In genomic region chr16:1505912-1506311, GRCh38 we compare ENCODE assay signal across 30 cellular contexts. TPM values are rescaled to one million over a fixed set of nuclear protein-coding genes. Genes with fewer than 3 reads are reported as not detected.
DNase-seq lines count a peak whose midpoint lies in the region; ATAC-seq and TF ChIP-seq lines count a peak whose summit lies in the region.
"Had no signal": no experiment of that assay in that cellular context is flagged by ENCODE, and none has a peak within 500 bp of the region (broad histone marks: within the 10 kb centered on the region; RNA-seq: fewer than 3 reads in every experiment).

No MANE protein-coding gene starts in this region.

- H3K23ac ChIP-seq in neuronal stem cell (ENCODE audit: low read depth, low read length, poor library complexity): no peak overlapping the region

- intact Hi-C loops in Right ventricle myocardium inferior (cut with DNase I): no loop called here
- intact Hi-C loops in left cardiac atrium (cut with DNase I): no loop called here
- intact Hi-C loops in upper lobe of right lung (cut with DNase I): no loop called here

- no peaks in the 10 kb centered on the region for H3K27me3 Mint-ChIP-seq in central memory CD8-positive, alpha-beta T cell
- H3K27me3 Mint-ChIP-seq: B cell; CD4-positive, alpha-beta memory T cell; CD4-positive, CD25-positive, alpha-beta regulatory T cell; CD8-positive, alpha-beta memory T cell had no signal

- WGBS in neuronal stem cell (ENCODE audit: extremely low coverage in 2 of 2, insufficient read length in 2 of 2, insufficient replicate concordance in 1 of 2), 2 donors: no CpG with 5 or more reads among the region's 22 CpGs

- H3K36me3 Mint-ChIP-seq in central memory CD8-positive, alpha-beta T cell (ENCODE audit: insufficient read depth): peaks cover 10% of the 10 kb centered on the region
- peaks cover 28% of the 10 kb centered on the region for H3K36me3 Mint-ChIP-seq in stimulated activated effector memory CD8-positive, alpha-beta T cell treated with anti-CD3 and anti-CD28 coated beads, Interleukin-12 subunit alpha, Interleukin-12 subunit beta, amount 100 ng/mL, for 72 hours
- H3K36me3 Mint-ChIP-seq: CD4-positive, CD25-positive, alpha-beta regulatory T cell had no signal

- no peak overlapping the region for H3K4me2 ChIP-seq in neuronal stem cell (ENCODE audit: insufficient read depth, low read length, poor library complexity, severe bottlenecking)
- H3K4me2 ChIP-seq: A549; BLaER1 treated with 17β-estradiol and CSF1 and Interleukin-3, amounts not matched to agents 10 nM and 100 nM had no signal

- H3K9me3 Mint-ChIP-seq in central memory CD8-positive, alpha-beta T cell: no peaks in the 10 kb centered on the region
- no peaks in the 10 kb centered on the region for H3K9me3 Mint-ChIP-seq in stimulated activated effector memory CD8-positive, alpha-beta T cell treated with anti-CD3 and anti-CD28 coated beads, Interleukin-12 subunit alpha, Interleukin-12 subunit beta, amount 100 ng/mL, for 72 hours
- H3K9me3 Mint-ChIP-seq: CD4-positive, alpha-beta memory T cell; CD4-positive, CD25-positive, alpha-beta regulatory T cell; CD8-positive, alpha-beta memory T cell had no signal

- no peak overlapping the region for H4K91ac ChIP-seq in neuronal stem cell (ENCODE audit: low read depth, low read length, poor library complexity)

- H3K4me1 ChIP-seq in neuronal stem cell (ENCODE audit: control insufficient read depth in 2 of 2, insufficient read depth in 1 of 2, low read depth in 1 of 2, low read length in 2 of 2) (no peaks in the 10 kb centered on the region), upper lobe of right lung (peaks cover 4% of the 10 kb centered on the region)
- H3K4me1 ChIP-seq: A549 had no signal

- no peak overlapping the region for H2AK5ac ChIP-seq in neuronal stem cell (ENCODE audit: low read depth, low read length)

- no peak overlapping the region for H2BK120ac ChIP-seq in neuronal stem cell (ENCODE audit: low read depth, low read length)

- no peak for TF ChIP-seq CTCF in upper lobe of right lung (IDR thresholded peaks at IDR 0.05)

- no peak overlapping the region for H3K4me3 ChIP-seq in neuronal stem cell (ENCODE audit: low read length in 2 of 2)
- H3K4me3 ChIP-seq in upper lobe of right lung: no peak overlapping the region
- H3K4me3 ChIP-seq: A549; BLaER1 treated with 17β-estradiol and CSF1 and Interleukin-3, amounts not matched to agents 10 nM and 100 nM; GM12878 had no signal

- H2BK12ac ChIP-seq in neuronal stem cell (ENCODE audit: low read length): no peak overlapping the region

- no peak overlapping the region for H2BK5ac ChIP-seq in neuronal stem cell (ENCODE audit: low read length)

- H3K36me3 ChIP-seq in neuronal stem cell (replicated peaks in 1 of 2; ENCODE audit: control insufficient read depth in 2 of 2, insufficient read depth in 2 of 2, low read length in 2 of 2): peaks cover 43 to 87% of the 10 kb centered on the region in 2 donors
- H3K36me3 ChIP-seq in upper lobe of right lung: peaks cover 27% of the 10 kb centered on the region

- H3K14ac ChIP-seq in neuronal stem cell (ENCODE audit: low read length): peak overlapping the region; percentile 63

- H3K27ac ChIP-seq in neuronal stem cell (replicated peaks; ENCODE audit: low read length) (no peak overlapping the region), upper lobe of right lung (no peak overlapping the region)
- H3K27ac ChIP-seq: 22Rv1; A549; BLaER1 treated with 17β-estradiol and CSF1 and Interleukin-3, amounts not matched to agents 10 nM and 100 nM had no signal

- no peak overlapping the region for H3K9ac ChIP-seq in neuronal stem cell (ENCODE audit: low read depth, low read length, poor library complexity)
- H3K9ac ChIP-seq: BLaER1 treated with 17β-estradiol and CSF1 and Interleukin-3, amounts not matched to agents 10 nM and 100 nM had no signal

- DNase-seq in Right ventricle myocardium inferior (ENCODE audit: missing footprints) (peak; percentile 41), left cardiac atrium (no peak), neuronal stem cell (ENCODE audit: low spot score) (no peak), upper lobe of right lung (peak; percentile 56), C1 segment of cervical spinal cord (lab: John Stamatoyannopoulos, UW) (no peak)
- DNase-seq in central memory CD8-positive, alpha-beta T cell (ENCODE audit: low spot score in 2 of 2): no peak
- no peak for DNase-seq in stimulated activated effector memory CD8-positive, alpha-beta T cell treated with anti-CD3 and anti-CD28 coated beads, Interleukin-12 subunit alpha, Interleukin-12 subunit beta, amount 100 ng/mL, for 72 hours (ENCODE audit: low spot score in 2 of 2)
- DNase-seq: AML-193; CD4-positive, alpha-beta memory T cell; CD4-positive, CD25-positive, alpha-beta regulatory T cell; CD8-positive, alpha-beta memory T cell; COR-L47; DMS 273 treated with DMSO at 0.1 percent for 48 hours; DMS153; DMS53; DMS79; DND-41; EL; GDM1 had no signal

- no peak overlapping the region for H4K8ac ChIP-seq in neuronal stem cell (ENCODE audit: low read depth, low read length)

- H3K4me3 Mint-ChIP-seq in central memory CD8-positive, alpha-beta T cell: no peak overlapping the region
- no peak overlapping the region for H3K4me3 Mint-ChIP-seq in stimulated activated effector memory CD8-positive, alpha-beta T cell treated with anti-CD3 and anti-CD28 coated beads, Interleukin-12 subunit alpha, Interleukin-12 subunit beta, amount 100 ng/mL, for 72 hours
- H3K4me3 Mint-ChIP-seq: B cell; CD14-positive monocyte; CD4-positive, alpha-beta memory T cell; CD4-positive, CD25-positive, alpha-beta regulatory T cell; CD8-positive, alpha-beta memory T cell had no signal

- H3K27ac Mint-ChIP-seq in central memory CD8-positive, alpha-beta T cell (ENCODE audit: low read depth): peak overlapping the region; percentile 32
- no peak overlapping the region for H3K27ac Mint-ChIP-seq in stimulated activated effector memory CD8-positive, alpha-beta T cell treated with anti-CD3 and anti-CD28 coated beads, Interleukin-12 subunit alpha, Interleukin-12 subunit beta, amount 100 ng/mL, for 72 hours
- H3K27ac Mint-ChIP-seq: B cell; CD8-positive, alpha-beta memory T cell had no signal

- H3K9me3 ChIP-seq in neuronal stem cell (replicated peaks in 1 of 2; ENCODE audit: control insufficient read depth in 2 of 2, insufficient read depth in 1 of 2, low read depth in 1 of 2, low read length in 2 of 2) (peaks cover 0 to 3% of the 10 kb centered on the region in 2 donors), upper lobe of right lung (no peaks in the 10 kb centered on the region)
- H3K9me3 ChIP-seq: A549; BLaER1 treated with 17β-estradiol and CSF1 and Interleukin-3, amounts not matched to agents 10 nM and 100 nM had no signal

- no peaks in the 10 kb centered on the region for H3K4me1 Mint-ChIP-seq in central memory CD8-positive, alpha-beta T cell
- no peaks in the 10 kb centered on the region for H3K4me1 Mint-ChIP-seq in stimulated activated effector memory CD8-positive, alpha-beta T cell treated with anti-CD3 and anti-CD28 coated beads, Interleukin-12 subunit alpha, Interleukin-12 subunit beta, amount 100 ng/mL, for 72 hours
- H3K4me1 Mint-ChIP-seq: B cell; CD14-positive monocyte; CD4-positive, CD25-positive, alpha-beta regulatory T cell; CD8-positive, alpha-beta memory T cell had no signal

- no peak overlapping the region for H2AFZ ChIP-seq in neuronal stem cell (ENCODE audit: low read length)

- no peak overlapping the region for H2BK15ac ChIP-seq in neuronal stem cell (ENCODE audit: low read length)

- no peaks in the 10 kb centered on the region for H3K27me3 ChIP-seq in neuronal stem cell (ENCODE audit: control insufficient read depth in 3 of 3, insufficient read depth in 3 of 3, low read depth in 1 of 3, low read length in 3 of 3)
- H3K27me3 ChIP-seq in upper lobe of right lung: no peaks in the 10 kb centered on the region
- H3K27me3 ChIP-seq: BLaER1 treated with 17β-estradiol and CSF1 and Interleukin-3, amounts not matched to agents 10 nM and 100 nM had no signal

- H3K18ac ChIP-seq in neuronal stem cell (ENCODE audit: low read length): no peak overlapping the region

- H3K4ac ChIP-seq in neuronal stem cell (ENCODE audit: low read length): no peak overlapping the region

- no peak for ATAC-seq in Right ventricle myocardium inferior
- no peak for ATAC-seq in left cardiac atrium
- ATAC-seq in central memory CD8-positive, alpha-beta T cell (replicated peaks; ENCODE audit: extremely low read depth, poor library complexity, severe bottlenecking): no peak
- ATAC-seq in upper lobe of right lung: no peak
- no peak for ATAC-seq in GM21360 (IDR thresholded peaks at IDR 0.05; ENCODE audit: unreplicated experiment)
- ATAC-seq in stimulated activated effector memory CD8-positive, alpha-beta T cell treated with anti-CD3 and anti-CD28 coated beads, Interleukin-12 subunit alpha, Interleukin-12 subunit beta, amount 100 ng/mL, for 72 hours: no peak
- ATAC-seq: A549, GM12878 had no signal

- peaks cover 10% of the 10 kb centered on the region for H3K79me1 ChIP-seq in neuronal stem cell (ENCODE audit: low read depth, low read length)

RNA-seq across cellular contexts. Expression of gene TELO2, which starts 12.8 kb away (rescaled TPM):
- total RNA-seq in Right ventricle myocardium inferior (18.9 TPM), left cardiac atrium (10 to 100 TPM; 17.9 to 22.2 TPM), upper lobe of right lung (26.0 TPM)
- polyA plus RNA-seq in neuronal stem cell (2013, experiment 1 of 2): 17.1 TPM
- polyA plus RNA-seq in neuronal stem cell (2013, experiment 2 of 2): 16.7 TPM

RNA-seq across cellular contexts. Expression of gene PTX4, which starts 17.2 kb away (rescaled TPM):
- total RNA-seq in Right ventricle myocardium inferior: not detected
- under 1 TPM in 1 of 2 donors, not detected in 1; 0.21 TPM for total RNA-seq in left cardiac atrium
- polyA plus RNA-seq in neuronal stem cell (2013, experiment 1 of 2): not detected
- polyA plus RNA-seq in neuronal stem cell (2013, experiment 2 of 2): not detected
- not detected for total RNA-seq in upper lobe of right lung
- total RNA-seq: A172; B cell; CD4-positive, alpha-beta memory T cell; CD4-positive, CD25-positive, alpha-beta regulatory T cell; CD8-positive, alpha-beta memory T cell; Daoy; GM12878 had no signal
- polyA plus RNA-seq: A549; BJ; CD14-positive monocyte; CD4-positive, alpha-beta memory T cell; CD4-positive, CD25-positive, alpha-beta regulatory T cell; CD8-positive, alpha-beta memory T cell; GM12878 had no signal

RNA-seq across cellular contexts. Expression of gene TMEM204, which starts 27.6 kb away (rescaled TPM):
- total RNA-seq in Right ventricle myocardium inferior: 30.7 TPM
- total RNA-seq in left cardiac atrium: 10 to 100 TPM; 26.7 to 29.4 TPM
- not detected for polyA plus RNA-seq in neuronal stem cell (2013, experiment 1 of 2)
- not detected for polyA plus RNA-seq in neuronal stem cell (2013, experiment 2 of 2)
- 69.2 TPM for total RNA-seq in upper lobe of right lung
- total RNA-seq: A172, Daoy, G401 had no signal
- polyA plus RNA-seq: A549 had no signal

RNA-seq across cellular contexts. Expression of gene CLCN7, which starts 31.1 kb away (rescaled TPM):
- 49.5 TPM for total RNA-seq in Right ventricle myocardium inferior
- total RNA-seq in left cardiac atrium: 10 to 100 TPM; 43.0 to 49.7 TPM
- 32.7 TPM for polyA plus RNA-seq in neuronal stem cell (2013, experiment 1 of 2)
- polyA plus RNA-seq in neuronal stem cell (2013, experiment 2 of 2): 28.0 TPM
- total RNA-seq in upper lobe of right lung: 138 TPM

Comparison
In these comparisons a context has a peak if more than half of its experiments do, and no peak if none do; other contexts are left out.
1. DNase-seq: peak in Right ventricle myocardium inferior (single experiment) and upper lobe of right lung (single experiment); none in left cardiac atrium (single experiment), central memory CD8-positive, alpha-beta T cell (0 of 2), neuronal stem cell (single experiment), C1 segment of cervical spinal cord (0 of 14) and stimulated activated effector memory CD8-positive, alpha-beta T cell treated with anti-CD3 and anti-CD28 coated beads, Interleukin-12 subunit alpha, Interleukin-12 subunit beta, amount 100 ng/mL, for 72 hours (0 of 2).